8 cellular contexts compared by ENCODE assay signal in genomic region chr10:67884313-67884841, GRCh38. TPM values are rescaled to one million over a fixed set of nuclear protein-coding genes. Genes with fewer than 3 reads are reported as not detected.
DNase-seq lines count a peak whose midpoint lies in the region; ATAC-seq, FAIRE-seq and TF ChIP-seq lines count a peak whose summit lies in the region.

Gene SIRT1 (plus strand): TSS chr10:67884656. CDS start chr10:67884722, 66 bp downstream.

- peak; percentile 75 to 84 for DNase-seq in NCI-H187 (lab: John Stamatoyannopoulos, UW)
- DNase-seq in anterior cingulate cortex (lab: John Stamatoyannopoulos, UW) = peak; percentile 48 to 98 (median 94)
- peak; percentile 99 for DNase-seq in right atrium auricular region (ENCODE audit: low spot score)
- DNase-seq in pulmonary artery endothelial cell (ENCODE audit: low read depth, low spot score) = peak; percentile 83
- peak; percentile 97 for DNase-seq in urothelium cell line (ENCODE audit: low spot score)

- peak; percentile 96 for FAIRE-seq in urothelium cell line (lab: Jason Lieb, UNC)

- no peaks in the 10 kb centered on the region for H3K27me3 ChIP-seq in right atrium auricular region

- peak within 1 kb of the TSS; percentile 77 to 82 for H3K4me3 ChIP-seq in right atrium auricular region

- H3K27ac ChIP-seq in right atrium auricular region = peak within 1 kb of the TSS; percentile 89 to 94

- TF ChIP-seq CTCF in right atrium auricular region (IDR thresholded peaks at IDR 0.05) = no peak

- H3K36me3 ChIP-seq in right atrium auricular region = peaks cover 20% of the 10 kb centered on the region

- peak; percentile 98 for TF ChIP-seq POLR2A in GM18505 (IDR thresholded peaks at IDR 0.05; ENCODE audit: borderline replicate concordance, extremely low read depth, insufficient read depth, insufficient read length)

- peak; percentile 88 for ATAC-seq in GM18505 (IDR thresholded peaks at IDR 0.05; ENCODE audit: unreplicated experiment)
- peak; percentile 76 for ATAC-seq in HG02943 (IDR thresholded peaks at IDR 0.05; ENCODE audit: low read depth, unreplicated experiment)

- H3K4me1 ChIP-seq in right atrium auricular region = peaks cover 0 to 19% of the 10 kb centered on the region in 2 donors

- intact Hi-C loops in T-helper 2 cell treated with Interferon-gamma antibody and Interleukin-4, amounts not matched to agents 100 ng/mL and 5 ng/mL, for 36 hours (cut with micrococcal nuclease) = loop anchor here (1.0 to 5.0 kb wide), 8 partner anchors 28 to 643 kb away; partner anchors contain the start of genes HERC4, HNRNPH3, PBLD and SLC25A16

- H3K9me3 ChIP-seq in right atrium auricular region = no peaks in the 10 kb centered on the region

RNA-seq across cellular contexts. Expression of gene SIRT1, which starts in this region (rescaled TPM):
- 24.5 and 24.9 TPM in 2 replicates for total RNA-seq in T-helper 2 cell treated with Interferon-gamma antibody and Interleukin-4, amounts not matched to agents 100 ng/mL and 5 ng/mL, for 36 hours
- total RNA-seq in right atrium auricular region (10 to 100 TPM; 10.4 to 12.1 TPM), pulmonary artery endothelial cell (8.5 and 11.2 TPM in 2 replicates)

Comparison
In these comparisons a context has a peak if more than half of its experiments do, and no peak if none do; other contexts are left out.
1. Peak in every context shown above with its lines: DNase-seq, ATAC-seq, H3K4me3 ChIP-seq and H3K27ac ChIP-seq.